ENCODE assay signal across 18 cellular contexts in genomic region chr10:74164641-74165529, GRCh38. TPM values are rescaled to one million over a fixed set of nuclear protein-coding genes. Genes with fewer than 3 reads are reported as not detected.
DNase-seq lines count a peak whose midpoint lies in the region; ATAC-seq, FAIRE-seq and TF ChIP-seq lines count a peak whose summit lies in the region.
"Had no signal": no experiment of that assay in that cellular context is flagged by ENCODE, and none has a peak within 500 bp of the region (broad histone marks: within the 10 kb centered on the region; RNA-seq: fewer than 3 reads in every experiment).

No MANE protein-coding gene starts in this region.

- H3K36me3 Mint-ChIP-seq in Caco-2 (ENCODE audit: insufficient read depth, unreplicated experiment) (no peaks in the 10 kb centered on the region), HFFc6 (ENCODE audit: low read depth) (0 out of 2 replicates have a peak, but pooled peaks cover 4% of the 10 kb centered on the region)

- intact Hi-C loops in Caco-2 (cut with micrococcal nuclease; ENCODE audit: unreplicated experiment) = loop anchor here (1.0 kb wide), 1 partner anchor 14 kb away; the partner anchor contains the start of gene ADK
- intact Hi-C loops in endothelial cell of umbilical vein (cut with micrococcal nuclease) = no loop called here

- H2AFZ ChIP-seq in endothelial cell of umbilical vein (ENCODE audit: low read depth, low read length) (no peak overlapping the region), osteoblast (ENCODE audit: low read length) (peak overlapping the region; percentile 44)

- peak; percentile 24 for FAIRE-seq in endothelial cell of umbilical vein (lab: Jason Lieb, UNC)

- DNase-seq in Caco-2 (peak; percentile 56 to 57), HFFc6 (peak; percentile 54), endothelial cell of umbilical vein (ENCODE audit: low read depth, low spot score) (peak; percentile 9), osteoblast (ENCODE audit: insufficient read length, low spot score, missing footprints) (no peak), iPS-NIHi11 (ENCODE audit: low spot score) (no peak), retina (no peak)
- DNase-seq: activated T-cell treated with anti-CD3 and anti-CD28 coated beads for 4 hours; central memory CD4-positive, alpha-beta T cell; left cardiac atrium; naive thymus-derived CD8-positive, alpha-beta T cell; NCI-H1092; NK-92 treated with Interleukin-12 subunit alpha and Interleukin-12 subunit beta, amount 100 ng/mL, for 24 hours; right lobe of liver; Right ventricle myocardium superior; stimulated activated naive CD4-positive, alpha-beta T cell treated with Interleukin-2 at 50 U/mL for 16 hours had no signal

- peaks cover 19% of the 10 kb centered on the region for H3K4me1 Mint-ChIP-seq in Caco-2 (ENCODE audit: low read depth, unreplicated experiment)
- H3K4me1 Mint-ChIP-seq in HFFc6 (ENCODE audit: low read depth) = peaks cover 30% of the 10 kb centered on the region

- H3K27ac Mint-ChIP-seq in Caco-2 (ENCODE audit: unreplicated experiment) = peak overlapping the region; percentile 92
- H3K27ac Mint-ChIP-seq in HFFc6 = peak overlapping the region; percentile 90
- H3K27ac Mint-ChIP-seq: activated naive CD8-positive, alpha-beta T cell had no signal

- H3K9ac ChIP-seq in endothelial cell of umbilical vein (replicated peaks; ENCODE audit: extremely low read depth, insufficient read depth, low read length) = no peak overlapping the region

- H3K27ac ChIP-seq in endothelial cell of umbilical vein (ENCODE audit: insufficient read depth, low read depth, low read length) (peak overlapping the region; percentile 40), osteoblast (ENCODE audit: low read depth, low read length) (no peak overlapping the region)
- H3K27ac ChIP-seq: right lobe of liver had no signal

- peak overlapping the region; percentile 16 for H3K4me3 ChIP-seq in Caco-2 (ENCODE audit: low read depth, low read length)
- no peak overlapping the region for H3K4me3 ChIP-seq in endothelial cell of umbilical vein (replicated peaks in 1 of 3; ENCODE audit: insufficient read depth in 1 of 3, low read depth in 1 of 3, low read length in 3 of 3)
- no peak overlapping the region for H3K4me3 ChIP-seq in osteoblast (ENCODE audit: insufficient read depth, low read length)
- H3K4me3 ChIP-seq: right lobe of liver had no signal

- no peaks in the 10 kb centered on the region for H3K36me3 ChIP-seq in Caco-2 (ENCODE audit: control insufficient read depth, insufficient read depth, low read length)
- H3K36me3 ChIP-seq in endothelial cell of umbilical vein (ENCODE audit: control insufficient read depth in 2 of 2, extremely low read depth in 1 of 2, insufficient read depth in 2 of 2, low read length in 2 of 2) = no peaks in the 10 kb centered on the region
- H3K36me3 ChIP-seq in osteoblast (ENCODE audit: insufficient read depth, low read length) = no peaks in the 10 kb centered on the region
- H3K36me3 ChIP-seq: right lobe of liver had no signal

- peaks cover 44% of the 10 kb centered on the region for H3K4me1 ChIP-seq in Caco-2
- H3K4me1 ChIP-seq in endothelial cell of umbilical vein (ENCODE audit: control insufficient read depth, extremely low read depth, insufficient read depth, low read length) = peaks cover 21% of the 10 kb centered on the region
- H3K4me1 ChIP-seq in osteoblast (ENCODE audit: insufficient read depth, low read length) = peaks cover 15% of the 10 kb centered on the region
- H3K4me1 ChIP-seq: right lobe of liver had no signal

- H3K9me1 ChIP-seq in endothelial cell of umbilical vein (replicated peaks; ENCODE audit: control insufficient read depth, extremely low read depth, insufficient read depth, low read length) = no peaks in the 10 kb centered on the region

- no peak for TF ChIP-seq POLR2A in endothelial cell of umbilical vein (IDR thresholded peaks at IDR 0.05; ENCODE audit: low read depth, low read length)

- H3K4me3 Mint-ChIP-seq in Caco-2 (ENCODE audit: unreplicated experiment) (peak overlapping the region; percentile 66), HFFc6 (peak overlapping the region; percentile 79)
- H3K4me3 Mint-ChIP-seq: activated naive CD8-positive, alpha-beta T cell had no signal

- CTCF ChIA-PET in Caco-2 (lab: Charles Lee) (no interaction called here), endothelial cell of umbilical vein (lab: Charles Lee) (interaction anchor here (0.8 to 1.7 kb wide), 8 partner anchors 8 to 70 kb away, joined by 3 to 7 read pairs (median 6); partner anchors contain the start of genes ADK and AP3M1)

- H3K4me2 ChIP-seq in endothelial cell of umbilical vein (ENCODE audit: insufficient read depth, low read length) = peak overlapping the region; percentile 30
- H3K4me2 ChIP-seq in osteoblast (ENCODE audit: insufficient read depth, low read length) = peak overlapping the region; percentile 3

- no peaks in the 10 kb centered on the region for H3K9me3 Mint-ChIP-seq in Caco-2 (ENCODE audit: unreplicated experiment)
- H3K9me3 Mint-ChIP-seq in HFFc6 = no peaks in the 10 kb centered on the region
- H3K9me3 Mint-ChIP-seq: naive thymus-derived CD8-positive, alpha-beta T cell had no signal

- BruUV-seq in Caco-2 (replicated peaks; lab: Mats Ljungman, UMichigan) (TSS peak; percentile 77), endothelial cell of umbilical vein (replicated peaks; lab: Mats Ljungman, UMichigan) (no TSS peak)

- H3K27me3 Mint-ChIP-seq in Caco-2 (ENCODE audit: insufficient read depth, unreplicated experiment) (no peaks in the 10 kb centered on the region), HFFc6 (ENCODE audit: insufficient read depth) (peaks cover 8% of the 10 kb centered on the region)
- H3K27me3 Mint-ChIP-seq: activated naive CD8-positive, alpha-beta T cell; naive thymus-derived CD8-positive, alpha-beta T cell had no signal

- ATAC-seq in HG03097 (IDR thresholded peaks at IDR 0.05; ENCODE audit: low FRiP score, unreplicated experiment) = no peak
- ATAC-seq in HG02678 (IDR thresholded peaks at IDR 0.05; ENCODE audit: unreplicated experiment) = no peak
- ATAC-seq: left cardiac atrium; naive thymus-derived CD8-positive, alpha-beta T cell; right lobe of liver had no signal

- H3K27me3 ChIP-seq in Caco-2 (replicated peaks; ENCODE audit: control insufficient read depth, insufficient read depth, low read length) = no peaks in the 10 kb centered on the region
- no peaks in the 10 kb centered on the region for H3K27me3 ChIP-seq in endothelial cell of umbilical vein (ENCODE audit: control insufficient read depth in 2 of 2, insufficient read depth in 2 of 2, low read length in 2 of 2)
- H3K27me3 ChIP-seq in osteoblast (ENCODE audit: insufficient read depth, low read length) = no peaks in the 10 kb centered on the region
- H3K27me3 ChIP-seq: right lobe of liver had no signal

- H3K9me3 ChIP-seq in Caco-2 (no peaks in the 10 kb centered on the region), endothelial cell of umbilical vein (replicated peaks; ENCODE audit: control insufficient read depth, insufficient read depth, low read length) (no peaks in the 10 kb centered on the region), osteoblast (ENCODE audit: low read depth, low read length) (no peaks in the 10 kb centered on the region)
- H3K9me3 ChIP-seq: right lobe of liver had no signal

- H3K79me2 ChIP-seq in endothelial cell of umbilical vein (ENCODE audit: control insufficient read depth, insufficient read depth, low read length) (peaks cover 4% of the 10 kb centered on the region), osteoblast (ENCODE audit: insufficient read depth, low read length) (no peaks in the 10 kb centered on the region)

- TF ChIP-seq CTCF in Caco-2 (IDR thresholded peaks at IDR 0.05; ENCODE audit: insufficient read depth in 1 of 2, low read depth in 1 of 2, low read length in 1 of 2, severe bottlenecking in 1 of 2, unreplicated experiment in 1 of 2) (no peak), HFFc6 (IDR thresholded peaks at IDR 0.05) (no peak), endothelial cell of umbilical vein (IDR thresholded peaks at IDR 0.05; ENCODE audit: extremely low read depth in 1 of 2, insufficient read depth in 1 of 2, low read depth in 1 of 2, low read length in 2 of 2) (no peak), osteoblast (IDR thresholded peaks at IDR 0.05; ENCODE audit: extremely low read depth, low read depth, low read length) (no peak)

- POLR2A ChIA-PET in Caco-2 (lab: Charles Lee) = interaction anchor here (0.7 to 3.1 kb wide), 4 partner anchors 12 to 392 kb away, joined by 4 to 13 read pairs (median 4); partner anchors contain the start of gene ADK
- POLR2A ChIA-PET in endothelial cell of umbilical vein (lab: Charles Lee) = interaction anchor here (0.6 to 1.8 kb wide), 2 partner anchors 12 to 66 kb away, joined by 3 to 5 read pairs; no protein-coding TSS in a partner anchor

- H4K20me1 ChIP-seq in endothelial cell of umbilical vein (replicated peaks; ENCODE audit: control insufficient read depth, extremely low read depth, insufficient read depth, low read length) (no peaks in the 10 kb centered on the region), osteoblast (ENCODE audit: insufficient read depth, low read length) (no peaks in the 10 kb centered on the region)

- dilution Hi-C loops in endothelial cell of umbilical vein (cut with MboI; ENCODE audit: extremely low pct_ligation_motif_present, low sequenced_read_pairs) = no loop called here

RNA-seq across cellular contexts. Expression of gene ADK, which starts 13.9 kb away (rescaled TPM):
- total RNA-seq in Caco-2 (2022) (96.4 and 105 TPM in 2 replicates), endothelial cell of umbilical vein (38.1 and 46.5 TPM in 2 replicates), osteoblast (34.0 and 46.3 TPM in 2 replicates)
- 10 to 100 TPM; 74.1 to 97.6 (median 86.0) TPM for total RNA-seq in HFFc6 (2021; fragmentation: NEBNext Ultra II Directional; extraction: Animal tissue kit (Norgen Biotek cat#: 25700))
- 7.6 and 11.7 TPM in 2 replicates for polyA plus RNA-seq in endothelial cell of umbilical vein
- polyA plus RNA-seq in endothelial cell of umbilical vein (2011; cell fraction: cytosol; rRNA removed) = 20.8 and 22.6 TPM in 2 replicates
- polyA plus RNA-seq in endothelial cell of umbilical vein (2011; cell fraction: nucleus; rRNA removed) = 11.0 and 15.0 TPM in 2 replicates
- 44.7 and 51.9 TPM in 2 replicates for polyA plus RNA-seq in endothelial cell of umbilical vein (2012)
- 8.9 and 13.5 TPM in 2 replicates for polyA minus RNA-seq in endothelial cell of umbilical vein
- polyA minus RNA-seq in endothelial cell of umbilical vein (2011; cell fraction: cytosol; rRNA and poly(A)+ RNA removed) = 22.1 TPM
- 24.8 and 32.1 TPM in 2 replicates for polyA minus RNA-seq in endothelial cell of umbilical vein (2011; cell fraction: nucleus; rRNA and poly(A)+ RNA removed)

RNA-seq across cellular contexts. Expression of gene AP3M1, which starts 14.3 kb away (rescaled TPM):
- 56.7 and 63.7 TPM in 2 replicates for total RNA-seq in Caco-2 (2022)
- total RNA-seq in HFFc6 (2021; fragmentation: NEBNext Ultra II Directional; extraction: Animal tissue kit (Norgen Biotek cat#: 25700)) = 10 to 100 TPM; 41.4 to 51.5 (median 47.0) TPM
- total RNA-seq in endothelial cell of umbilical vein = 52.9 and 58.8 TPM in 2 replicates
- polyA plus RNA-seq in endothelial cell of umbilical vein = 28.6 and 34.0 TPM in 2 replicates
- polyA plus RNA-seq in endothelial cell of umbilical vein (2011; cell fraction: cytosol; rRNA removed) = 32.8 and 33.7 TPM in 2 replicates
- polyA plus RNA-seq in endothelial cell of umbilical vein (2011; cell fraction: nucleus; rRNA removed) = 36.0 and 49.9 TPM in 2 replicates
- 57.6 and 63.8 TPM in 2 replicates for polyA plus RNA-seq in endothelial cell of umbilical vein (2012)
- polyA minus RNA-seq in endothelial cell of umbilical vein = 60.2 and 63.1 TPM in 2 replicates
- 36.4 TPM for polyA minus RNA-seq in endothelial cell of umbilical vein (2011; cell fraction: cytosol; rRNA and poly(A)+ RNA removed)
- 43.1 and 61.3 TPM in 2 replicates for polyA minus RNA-seq in endothelial cell of umbilical vein (2011; cell fraction: nucleus; rRNA and poly(A)+ RNA removed)
- 35.8 and 37.7 TPM in 2 replicates for total RNA-seq in osteoblast

Comparison
In these comparisons a context has a peak if more than half of its experiments do, and no peak if none do; other contexts are left out.
1. DNase-seq: peak in Caco-2 (2 of 2), HFFc6 (single experiment) and endothelial cell of umbilical vein (single experiment); none in osteoblast (single experiment), iPS-NIHi11 (single experiment) and retina (single experiment).